ENCODE assay signal across 29 cellular contexts in genomic region chrX:24079405-24079804, GRCh38. TPM values are rescaled to one million over a fixed set of nuclear protein-coding genes. Genes with fewer than 3 reads are reported as not detected.
DNase-seq lines count a peak whose midpoint lies in the region; ATAC-seq and TF ChIP-seq lines count a peak whose summit lies in the region.
"Had no signal": no experiment of that assay in that cellular context is flagged by ENCODE, and none has a peak within 500 bp of the region (broad histone marks: within the 10 kb centered on the region; RNA-seq: fewer than 3 reads in every experiment).

No MANE protein-coding gene starts in this region.

- peak overlapping the region; percentile 80 for H3K27ac Mint-ChIP-seq in activated CD4-positive, alpha-beta T cell treated with anti-CD3 and anti-CD28 coated beads for 36 hours
- peak overlapping the region; percentile 53 for H3K27ac Mint-ChIP-seq in CD8-positive, alpha-beta T cell
- peak overlapping the region; percentile 80 for H3K27ac Mint-ChIP-seq in activated naive CD8-positive, alpha-beta T cell treated with anti-CD3 and anti-CD28 coated beads for 36 hours
- H3K27ac Mint-ChIP-seq: nephron progenitor cell had no signal

- H2AFZ ChIP-seq in KMS-11 (ENCODE audit: low read depth), result no peak overlapping the region

- peaks cover 27% of the 10 kb centered on the region for H3K4me1 Mint-ChIP-seq in activated CD4-positive, alpha-beta T cell treated with anti-CD3 and anti-CD28 coated beads for 36 hours
- H3K4me1 Mint-ChIP-seq in CD8-positive, alpha-beta T cell (ENCODE audit: low read depth), result no peaks in the 10 kb centered on the region
- H3K4me1 Mint-ChIP-seq in activated naive CD8-positive, alpha-beta T cell treated with anti-CD3 and anti-CD28 coated beads for 36 hours, result peaks cover 13% of the 10 kb centered on the region

- intact Hi-C loops in activated CD4-positive, alpha-beta T cell treated with anti-CD3 and anti-CD28 coated beads for 36 hours (cut with DNase I, micrococcal nuclease), result no loop called here
- intact Hi-C loops in CD8-positive, alpha-beta T cell (cut with DNase I, micrococcal nuclease), result no loop called here
- intact Hi-C loops in adrenal gland (cut with DNase I), result no loop called here

- H3K27me3 Mint-ChIP-seq in activated CD4-positive, alpha-beta T cell treated with anti-CD3 and anti-CD28 coated beads for 36 hours, result no peaks in the 10 kb centered on the region
- no peaks in the 10 kb centered on the region for H3K27me3 Mint-ChIP-seq in CD8-positive, alpha-beta T cell (ENCODE audit: low read depth)
- H3K27me3 Mint-ChIP-seq in activated naive CD8-positive, alpha-beta T cell treated with anti-CD3 and anti-CD28 coated beads for 36 hours, result no peaks in the 10 kb centered on the region
- H3K27me3 Mint-ChIP-seq: stimulated activated naive B cell treated with anti-CD40 and anti-IgM and Interleukin-4, amounts not matched to agents 10 μg/mL and 1 μg/mL and 100 μg/mL, for 72 hours had no signal

- H3K9ac ChIP-seq in KMS-11, result no peak overlapping the region

- no peaks in the 10 kb centered on the region for H3K79me2 ChIP-seq in KMS-11 (ENCODE audit: insufficient read depth, low read depth)

- no peak for TF ChIP-seq POLR2A in adrenal gland (IDR thresholded peaks at IDR 0.05)

- H3K9me3 ChIP-seq in CD8-positive, alpha-beta T cell (ENCODE audit: low read length), result no peaks in the 10 kb centered on the region
- no peaks in the 10 kb centered on the region for H3K9me3 ChIP-seq in adrenal gland (replicated peaks in 1 of 3)
- H3K9me3 ChIP-seq: body of pancreas, esophagus muscularis mucosa, suprapubic skin had no signal

- CTCF ChIA-PET in activated CD4-positive, alpha-beta T cell treated with anti-CD3 and anti-CD28 coated beads for 36 hours (lab: Charles Lee), result no interaction called here
- CTCF ChIA-PET in CD8-positive, alpha-beta T cell (lab: Charles Lee), result no interaction called here

- peak overlapping the region; percentile 87; the same call in 1 of the 2 replicates for H3K4me2 ChIP-seq in KMS-11

- no peaks in the 10 kb centered on the region for H3K4me1 ChIP-seq in CD8-positive, alpha-beta T cell (ENCODE audit: insufficient read depth, low read length)
- peaks cover 29% of the 10 kb centered on the region for H3K4me1 ChIP-seq in KMS-11 (ENCODE audit: low read depth, poor library complexity, severe bottlenecking)
- no peaks in the 10 kb centered on the region for H3K4me1 ChIP-seq in adrenal gland (replicated peaks in 1 of 2)
- H3K4me1 ChIP-seq: body of pancreas, esophagus muscularis mucosa, foreskin keratinocyte, suprapubic skin had no signal

- in situ Hi-C loops in KBM-7 (cut with MboI; ENCODE audit: low pct_unique_long_range_greater_than_20kb, low sequenced_read_pairs), result no loop called here

- H3K9me3 Mint-ChIP-seq in activated CD4-positive, alpha-beta T cell treated with anti-CD3 and anti-CD28 coated beads for 36 hours (ENCODE audit: low read depth), result no peaks in the 10 kb centered on the region
- no peaks in the 10 kb centered on the region for H3K9me3 Mint-ChIP-seq in CD8-positive, alpha-beta T cell
- H3K9me3 Mint-ChIP-seq in activated naive CD8-positive, alpha-beta T cell treated with anti-CD3 and anti-CD28 coated beads for 36 hours, result no peaks in the 10 kb centered on the region
- H3K9me3 Mint-ChIP-seq: nephron progenitor cell; stimulated activated naive B cell treated with anti-CD40 and anti-IgM and Interleukin-4, amounts not matched to agents 10 μg/mL and 1 μg/mL and 100 μg/mL, for 72 hours had no signal

- peaks cover 34% of the 10 kb centered on the region for H3K36me3 Mint-ChIP-seq in activated CD4-positive, alpha-beta T cell treated with anti-CD3 and anti-CD28 coated beads for 36 hours (ENCODE audit: low read depth)
- peaks cover 37% of the 10 kb centered on the region for H3K36me3 Mint-ChIP-seq in CD8-positive, alpha-beta T cell
- peaks cover 31% of the 10 kb centered on the region for H3K36me3 Mint-ChIP-seq in activated naive CD8-positive, alpha-beta T cell treated with anti-CD3 and anti-CD28 coated beads for 36 hours

- no peak overlapping the region for H3K27ac ChIP-seq in CD8-positive, alpha-beta T cell (ENCODE audit: low read depth, low read length)
- H3K27ac ChIP-seq in KMS-11 (peak overlapping the region; percentile 54; the same call in 1 of the 2 replicates), adrenal gland (no peak overlapping the region)
- H3K27ac ChIP-seq: body of pancreas, dorsolateral prefrontal cortex, esophagus muscularis mucosa, foreskin keratinocyte, skin epidermis, suprapubic skin, VCaP had no signal

- POLR2A ChIA-PET in activated CD4-positive, alpha-beta T cell treated with anti-CD3 and anti-CD28 coated beads for 36 hours (lab: Charles Lee), result no interaction called here
- POLR2A ChIA-PET in CD8-positive, alpha-beta T cell (lab: Charles Lee), result no interaction called here

- peaks cover 2% of the 10 kb centered on the region for H3K36me3 ChIP-seq in CD8-positive, alpha-beta T cell (ENCODE audit: insufficient read depth, low read length)
- H3K36me3 ChIP-seq in KMS-11 (ENCODE audit: insufficient read depth), result no peaks in the 10 kb centered on the region; the same call in 1 of the 2 replicates
- peaks cover 0 to 33% of the 10 kb centered on the region in 2 donors for H3K36me3 ChIP-seq in adrenal gland (replicated peaks in 1 of 2)

- H3K4me3 Mint-ChIP-seq in activated CD4-positive, alpha-beta T cell treated with anti-CD3 and anti-CD28 coated beads for 36 hours, result no peak overlapping the region
- no peak overlapping the region for H3K4me3 Mint-ChIP-seq in CD8-positive, alpha-beta T cell
- no peak overlapping the region for H3K4me3 Mint-ChIP-seq in activated naive CD8-positive, alpha-beta T cell treated with anti-CD3 and anti-CD28 coated beads for 36 hours
- H3K4me3 Mint-ChIP-seq: nephron progenitor cell; stimulated activated naive B cell treated with anti-CD40 and anti-IgM and Interleukin-4, amounts not matched to agents 10 μg/mL and 1 μg/mL and 100 μg/mL, for 72 hours had no signal

- no peak for DNase-seq in activated CD4-positive, alpha-beta T cell treated with anti-CD3 and anti-CD28 coated beads for 36 hours
- no peak for DNase-seq in activated CD4-positive, alpha-beta T cell treated with anti-CD3 and anti-CD28 coated beads for 4 hours
- no peak for DNase-seq in CD8-positive, alpha-beta T cell
- no peak for DNase-seq in activated naive CD8-positive, alpha-beta T cell treated with anti-CD3 and anti-CD28 coated beads for 36 hours
- DNase-seq in adrenal gland, result no peak
- DNase-seq in NCI-H2081 treated with DMSO at 0.1 percent for 48 hours (lab: John Stamatoyannopoulos, UW), result no peak
- no peak for DNase-seq in KBM-7
- DNase-seq: activated CD4-positive, alpha-beta T cell treated with anti-CD3 and anti-CD28 coated beads, Interleukin-2, amount 50 U/mL, for 1 hour; body of pancreas; cerebellar nuclear complex; dorsolateral prefrontal cortex; EL; foreskin keratinocyte; HCEC 1CT; head of caudate nucleus; mesenchymal stem cell; NCI-H1436; NCI-H2081; NCI-H2227 treated with DMSO at 0.1 percent for 48 hours; NCI-H69; nephron progenitor cell; SHP77 treated with DMSO at 0.1 percent for 48 hours; stimulated activated naive B cell treated with anti-CD40 and anti-IgM and Interleukin-4, amounts not matched to agents 10 μg/mL and 1 μg/mL and 100 μg/mL, for 72 hours had no signal

- H3K27me3 ChIP-seq in CD8-positive, alpha-beta T cell (ENCODE audit: insufficient read depth, low read length), result no peaks in the 10 kb centered on the region
- no peaks in the 10 kb centered on the region for H3K27me3 ChIP-seq in KMS-11 (ENCODE audit: insufficient read depth, low read depth)
- no peaks in the 10 kb centered on the region for H3K27me3 ChIP-seq in adrenal gland
- H3K27me3 ChIP-seq: body of pancreas, dorsolateral prefrontal cortex, esophagus muscularis mucosa, foreskin keratinocyte, suprapubic skin had no signal

- H4K20me1 ChIP-seq in KMS-11 (ENCODE audit: insufficient read depth), result no peaks in the 10 kb centered on the region

- no peak overlapping the region for H3K4me3 ChIP-seq in CD8-positive, alpha-beta T cell (ENCODE audit: low read depth, low read length)
- H3K4me3 ChIP-seq in KMS-11 (IDR thresholded peaks at IDR 0.05; ENCODE audit: insufficient read depth, low read depth, low read length) (no peak overlapping the region), adrenal gland (no peak overlapping the region)
- H3K4me3 ChIP-seq: body of pancreas, dorsolateral prefrontal cortex, esophagus muscularis mucosa, skin epidermis, suprapubic skin had no signal

- ATAC-seq in activated CD4-positive, alpha-beta T cell treated with anti-CD3 and anti-CD28 coated beads for 36 hours, result no peak
- ATAC-seq in CD8-positive, alpha-beta T cell, result no peak
- ATAC-seq: body of pancreas; foreskin keratinocyte; left lobe of liver; stimulated activated naive B cell treated with anti-CD40 and anti-IgM and Interleukin-4, amounts not matched to agents 10 μg/mL and 1 μg/mL and 100 μg/mL, for 72 hours had no signal

- TF ChIP-seq CTCF in CD8-positive, alpha-beta T cell (IDR thresholded peaks at IDR 0.05), result no peak
- TF ChIP-seq CTCF in KMS-11 (conservative IDR thresholded peaks at IDR 0.05; ENCODE audit: low read depth, low read length) (no peak), adrenal gland (IDR thresholded peaks at IDR 0.05) (no peak)

- WGBS in adrenal gland, 4 donors, result 73 to 86% (median 83%) methylated on average over 5 of the region's 5 CpGs

RNA-seq across cellular contexts. Expression of gene EIF2S3, which starts 24.6 kb away (rescaled TPM):
- 100 to 1,000 TPM; 316 to 336 TPM for total RNA-seq in activated CD4-positive, alpha-beta T cell treated with anti-CD3 and anti-CD28 coated beads for 36 hours
- total RNA-seq in CD8-positive, alpha-beta T cell, result 100 to 1,000 TPM; 180 to 184 TPM
- 100 to 1,000 TPM; 379 to 386 TPM for total RNA-seq in activated naive CD8-positive, alpha-beta T cell treated with anti-CD3 and anti-CD28 coated beads for 36 hours
- total RNA-seq in adrenal gland, result 100 to 1,000 TPM in 6 of 8 donors, 10 to 100 TPM in 2; 73.4 to 185 (median 127) TPM
- polyA plus RNA-seq in adrenal gland, result 10 to 100 TPM; 49.1 to 95.9 (median 50.3) TPM

RNA-seq across cellular contexts. Expression of gene KLHL15, which starts 52.4 kb away (rescaled TPM):
- 10 to 100 TPM in 1 of 2 experiments, 1 to 10 TPM in 1; 9.3 to 11.8 TPM for total RNA-seq in activated CD4-positive, alpha-beta T cell treated with anti-CD3 and anti-CD28 coated beads for 36 hours
- 10 to 100 TPM; 29.7 TPM for total RNA-seq in CD8-positive, alpha-beta T cell
- 10 to 100 TPM; 13.5 to 14.2 TPM for total RNA-seq in activated naive CD8-positive, alpha-beta T cell treated with anti-CD3 and anti-CD28 coated beads for 36 hours
- total RNA-seq in adrenal gland, result 10 to 100 TPM in 7 of 8 donors, 1 to 10 TPM in 1; 9.5 to 75.3 (median 17.8) TPM
- polyA plus RNA-seq in adrenal gland, result 10 to 100 TPM in 1 of 3 donors, 1 to 10 TPM in 2; 1.5 to 16.7 (median 3.1) TPM
